ENCODE assay signal across 22 cellular contexts in genomic region chr15:71566226-71566625, GRCh38.
A peak's percentile ranks its signal among the peaks of the same experiment; 100 is the strongest.
DNase-seq lines count a peak whose midpoint lies in the region; ATAC-seq and TF ChIP-seq lines count a peak whose summit lies in the region.
"Had no signal": no experiment of that assay in that cellular context is flagged by ENCODE, and none has a peak within 500 bp of the region (broad histone marks: within the 10 kb centered on the region; RNA-seq: fewer than 3 reads in every experiment).

No MANE protein-coding gene starts in this region.

- H3K27me3 Mint-ChIP-seq in mesothelial cell of epicardium (ENCODE audit: low read depth), result no peaks in the 10 kb centered on the region

- no peak overlapping the region for H3K4me3 ChIP-seq in left ventricle myocardium inferior
- no peak overlapping the region for H3K4me3 ChIP-seq in MG63
- H3K4me3 ChIP-seq: BLaER1, GM23248 had no signal

- H3K27me3 ChIP-seq in left ventricle myocardium inferior (ENCODE audit: low read depth) (no peaks in the 10 kb centered on the region), MG63 (no peaks in the 10 kb centered on the region)
- H3K27me3 ChIP-seq: BLaER1 had no signal

- H3K4me1 Mint-ChIP-seq in mesothelial cell of epicardium, result peaks cover 16% of the 10 kb centered on the region
- H3K4me1 Mint-ChIP-seq: B cell; CD4-positive, CD25-positive, alpha-beta regulatory T cell had no signal

- H3K9me3 Mint-ChIP-seq in mesothelial cell of epicardium, result no peaks in the 10 kb centered on the region
- H3K9me3 Mint-ChIP-seq: CD8-positive, alpha-beta T cell had no signal

- intact Hi-C loops in left ventricle myocardium inferior (cut with micrococcal nuclease) (no loop called here), Right ventricle myocardium superior (cut with DNase I) (no loop called here)

- H3K27ac ChIP-seq in left ventricle myocardium inferior (replicated peaks), result peak overlapping the region; percentile 41
- H3K27ac ChIP-seq: 22Rv1, BLaER1, C4-2B, GM23248 had no signal

- TF ChIP-seq CTCF in left ventricle myocardium inferior (IDR thresholded peaks at IDR 0.05; ENCODE audit: borderline replicate concordance), result no peak
- TF ChIP-seq CTCF in mesothelial cell of epicardium (IDR thresholded peaks at IDR 0.05; ENCODE audit: unreplicated experiment), result no peak

- no peak for DNase-seq in left ventricle myocardium inferior
- no peak for DNase-seq in Right ventricle myocardium superior
- DNase-seq in amniotic epithelial cell (ENCODE audit: low read depth), result peak; percentile 81
- no peak for DNase-seq in mesothelial cell of epicardium (ENCODE audit: low spot score in 2 of 2, unreplicated experiment in 2 of 2)
- no peak for DNase-seq in DMS 273 (lab: John Stamatoyannopoulos, UW; ENCODE audit: unreplicated experiment)
- DNase-seq in MG63, result no peak
- DNase-seq in activated CD8-positive, alpha-beta memory T cell treated with anti-CD3 and anti-CD28 coated beads, Interleukin-2, amount 50 U/mL, for 48 hours, result no peak
- DNase-seq: Caco-2; CD4-positive, CD25-positive, alpha-beta regulatory T cell; CD8-positive, alpha-beta T cell; DMS 273 treated with DMSO at 0.1 percent for 48 hours; DMS53; DMS79 treated with DMSO at 0.1 percent for 48 hours; GF-D8; GM23248; H7; HCEC 1CT had no signal

- ATAC-seq in Right ventricle myocardium superior (ENCODE audit: poor library complexity), result no peak
- no peak for ATAC-seq in GM21737 (IDR thresholded peaks at IDR 0.05; ENCODE audit: unreplicated experiment)
- ATAC-seq: CD8-positive, alpha-beta T cell had no signal

- peaks cover 19% of the 10 kb centered on the region for H3K4me1 ChIP-seq in left ventricle myocardium inferior
- H3K4me1 ChIP-seq: BLaER1, Caco-2 had no signal

- H3K36me3 Mint-ChIP-seq in mesothelial cell of epicardium, result peaks cover 3% of the 10 kb centered on the region
- H3K36me3 Mint-ChIP-seq: CD4-positive, CD25-positive, alpha-beta regulatory T cell; CD8-positive, alpha-beta T cell had no signal

- H3K9me3 ChIP-seq in left ventricle myocardium inferior (replicated peaks) (no peaks in the 10 kb centered on the region), MG63 (no peaks in the 10 kb centered on the region; the same call in 1 of the 2 replicates)
- H3K9me3 ChIP-seq: BLaER1, Caco-2 had no signal

- no peak overlapping the region for H3K4me3 Mint-ChIP-seq in mesothelial cell of epicardium
- H3K4me3 Mint-ChIP-seq: B cell; CD4-positive, CD25-positive, alpha-beta regulatory T cell; CD8-positive, alpha-beta T cell had no signal

- peak overlapping the region; percentile 51 for H3K27ac Mint-ChIP-seq in mesothelial cell of epicardium
- H3K27ac Mint-ChIP-seq: B cell; CD4-positive, CD25-positive, alpha-beta regulatory T cell; CD8-positive, alpha-beta T cell had no signal

- H3K36me3 ChIP-seq in left ventricle myocardium inferior (no peaks in the 10 kb centered on the region), MG63 (no peaks in the 10 kb centered on the region)
- H3K36me3 ChIP-seq: BLaER1 had no signal
